Comparison of ENCODE assay signal across 9 cellular contexts in the genomic region with DNA sequence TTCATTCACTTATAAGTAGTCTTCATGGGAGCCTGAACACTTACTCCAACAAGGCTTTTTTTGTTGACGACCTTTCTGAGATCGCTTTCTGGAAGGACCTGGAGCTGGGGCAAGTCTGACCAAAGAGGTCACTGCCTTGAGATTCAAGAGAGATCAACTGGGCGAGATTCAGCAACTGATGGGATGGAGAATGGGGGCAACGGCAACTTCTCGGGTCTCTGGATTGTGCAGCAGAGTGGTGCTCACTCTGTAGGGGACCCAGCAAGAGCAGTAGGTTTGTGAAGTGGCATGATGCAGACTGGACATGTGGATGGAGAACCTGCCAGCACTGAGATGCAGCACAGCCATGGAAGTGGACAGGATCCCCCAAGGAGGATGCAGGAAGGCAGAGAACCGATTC.
"Had no signal": no experiment of that assay in that cellular context is flagged by ENCODE, and none has a peak within 500 bp of the region (broad histone marks: within the 10 kb centered on the region; RNA-seq: fewer than 3 reads in every experiment).

No MANE protein-coding gene starts in this region.

- ATAC-seq: HCT116, HepG2 had no signal

- DNase-seq: GM23248, GOT3, H7, KBM-7 had no signal

- H3K27ac ChIP-seq: GM23248, HL-60, KMS-11 had no signal

- H3K9me3 ChIP-seq: HAP-1 had no signal

- H3K4me3 ChIP-seq: GM23248, HAP-1 had no signal

- H3K36me3 ChIP-seq: HAP-1 had no signal
